ENCODE assay signal across 1 cellular context in genomic region chr10:113073549-113074189, GRCh38.
TF ChIP-seq lines count a peak whose summit lies in the region.

No MANE protein-coding gene starts in this region.

TF ChIP-seq in IMR-90, 13 proteins besides CTCF, POLR2A, EP300 and RAD21 (continued from another document):
- TF ChIP-seq SMC3 (IDR thresholded peaks at IDR 0.05; ENCODE audit: low read depth, low read length) (0 out of 2 replicates have a peak, but pooled peaks have one; percentile 5), USF2 (IDR thresholded peaks at IDR 0.05; ENCODE audit: low read depth, low read length) (no peak), CHD1 (IDR thresholded peaks at IDR 0.05; ENCODE audit: low read depth, low read length) (no peak), MXI1 (IDR thresholded peaks at IDR 0.05; ENCODE audit: borderline replicate concordance, low read depth, low read length) (peak; percentile 92), FOS (IDR thresholded peaks at IDR 0.05; ENCODE audit: low read depth, low read length) (peak; percentile 71)
